Comparison of ENCODE assay signal across 1 cellular context in genomic region chr4:7042697-7043464, GRCh38.
TF ChIP-seq lines count a peak whose summit lies in the region.

A gene with protein sequence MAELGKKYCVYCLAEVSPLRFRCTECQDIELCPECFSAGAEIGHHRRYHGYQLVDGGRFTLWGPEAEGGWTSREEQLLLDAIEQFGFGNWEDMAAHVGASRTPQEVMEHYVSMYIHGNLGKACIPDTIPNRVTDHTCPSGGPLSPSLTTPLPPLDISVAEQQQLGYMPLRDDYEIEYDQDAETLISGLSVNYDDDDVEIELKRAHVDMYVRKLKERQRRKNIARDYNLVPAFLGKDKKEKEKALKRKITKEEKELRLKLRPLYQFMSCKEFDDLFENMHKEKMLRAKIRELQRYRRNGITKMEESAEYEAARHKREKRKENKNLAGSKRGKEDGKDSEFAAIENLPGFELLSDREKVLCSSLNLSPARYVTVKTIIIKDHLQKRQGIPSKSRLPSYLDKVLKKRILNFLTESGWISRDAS (plus strand): TSS chr4:7043372. CDS start chr4:7043580, 208 bp downstream.

TF ChIP-seq in K562, 482 proteins besides CTCF, POLR2A, EP300 and RAD21 (continued from another document and continues in another):
- TF ChIP-seq E2F3 (CRISPR knock-in tag; IDR thresholded peaks at IDR 0.05) (no peak), RB1 (IDR thresholded peaks at IDR 0.05; ENCODE audit: low read depth) (peak; percentile 69), FIP1L1 (IDR thresholded peaks at IDR 0.05; ENCODE audit: low read depth, low read length, poor library complexity, severe bottlenecking) (peak; percentile 54), MTF1 (CRISPR knock-in tag; IDR thresholded peaks at IDR 0.05; ENCODE audit: borderline replicate concordance) (no peak), KDM2B (CRISPR knock-in tag; IDR thresholded peaks at IDR 0.05) (peak; percentile 92), PML (IDR thresholded peaks at IDR 0.05; ENCODE audit: low read length) (no peak), ZNF124 (CRISPR knock-in tag; IDR thresholded peaks at IDR 0.05) (no peak), BRD4 (IDR thresholded peaks at IDR 0.05) (no peak), FOXJ2 (tag; IDR thresholded peaks at IDR 0.05) (no peak; the same call in 1 of the 2 replicates), SMAD3 (CRISPR knock-in tag; conservative IDR thresholded peaks at IDR 0.05) (no peak), MECOM (CRISPR knock-in tag; IDR thresholded peaks at IDR 0.05) (no peak), FUS (optimal IDR thresholded peaks at IDR 0.05; ENCODE audit: low read depth, low read length) (no peak), TEAD2 (tag; IDR thresholded peaks at IDR 0.05) (no peak), ZNF197 (CRISPR knock-in tag; IDR thresholded peaks at IDR 0.05; ENCODE audit: low read depth) (no peak), BRCA1 (IDR thresholded peaks at IDR 0.05) (no peak), BRCA1 (CRISPR knock-in tag; IDR thresholded peaks at IDR 0.05) (no peak), ZNF217 (CRISPR knock-in tag; IDR thresholded peaks at IDR 0.05) (no peak), JUNB (CRISPR knock-in tag; conservative IDR thresholded peaks at IDR 0.05) (no peak), ZSCAN32 (CRISPR knock-in tag; IDR thresholded peaks at IDR 0.05) (no peak), ZNF174 (CRISPR knock-in tag; IDR thresholded peaks at IDR 0.05) (no peak), PTBP1 (IDR thresholded peaks at IDR 0.05; ENCODE audit: low read depth, low read length) (no peak), ZNF277 (CRISPR knock-in tag; IDR thresholded peaks at IDR 0.05; ENCODE audit: borderline replicate concordance) (no peak), TCF7 (IDR thresholded peaks at IDR 0.05; ENCODE audit: borderline replicate concordance) (no peak), SREBF2 (CRISPR knock-in tag; IDR thresholded peaks at IDR 0.05) (no peak), BACH1 (tag; IDR thresholded peaks at IDR 0.05) (no peak), NR2C1 (IDR thresholded peaks at IDR 0.05) (no peak), NR2C1 (tag; IDR thresholded peaks at IDR 0.05) (no peak), MXI1 (IDR thresholded peaks at IDR 0.05; ENCODE audit: low read depth, low read length) (peak; percentile 93), CXXC5 (CRISPR knock-in tag; IDR thresholded peaks at IDR 0.05) (peak; percentile 84), CBFA2T2 (conservative IDR thresholded peaks at IDR 0.05) (no peak), KDM4B (IDR thresholded peaks at IDR 0.05; ENCODE audit: borderline replicate concordance in 2 of 2, low read depth in 1 of 2) (no peak), BMI1 (IDR thresholded peaks at IDR 0.05; ENCODE audit: low read length) (peak; percentile 64; the same call in 1 of the 2 replicates), ZNF449 (CRISPR knock-in tag; IDR thresholded peaks at IDR 0.05) (no peak), ELF2 (CRISPR knock-in tag; IDR thresholded peaks at IDR 0.05) (no peak), NFIX (CRISPR knock-in tag; IDR thresholded peaks at IDR 0.05; ENCODE audit: low read depth) (no peak), HNRNPLL (IDR thresholded peaks at IDR 0.05; ENCODE audit: low read depth, low read length, poor library complexity, severe bottlenecking) (no peak), HCFC1 (IDR thresholded peaks at IDR 0.05; ENCODE audit: low read depth, low read length) (no peak), SMARCC2 (IDR thresholded peaks at IDR 0.05; ENCODE audit: low read depth) (no peak), KAT2B (IDR thresholded peaks at IDR 0.05; ENCODE audit: low read depth, low read length) (no peak), FOS (IDR thresholded peaks at IDR 0.05; ENCODE audit: extremely low read depth, insufficient read length) (peak; percentile 87), ZNF766 (CRISPR knock-in tag; conservative IDR thresholded peaks at IDR 0.05) (no peak), SMAD2 (IDR thresholded peaks at IDR 0.05; ENCODE audit: low read depth, low read length) (no peak), SLC30A9 (CRISPR knock-in tag; IDR thresholded peaks at IDR 0.05) (no peak), SRF (CRISPR knock-in tag; IDR thresholded peaks at IDR 0.05) (0 out of 4 replicates have a peak, but pooled peaks of 1 of the 2 experiments have one; percentile 6), LCOR (CRISPR knock-in tag; IDR thresholded peaks at IDR 0.05) (no peak), PPARD (CRISPR knock-in tag; IDR thresholded peaks at IDR 0.05) (no peak), NBN (IDR thresholded peaks at IDR 0.05; ENCODE audit: low read depth) (no peak), SFPQ (IDR thresholded peaks at IDR 0.05; ENCODE audit: low read depth, low read length) (no peak), RBM22 (IDR thresholded peaks at IDR 0.05; ENCODE audit: low read depth, low read length, poor library complexity, severe bottlenecking) (peak; percentile 92), ZC3H11A (IDR thresholded peaks at IDR 0.05; ENCODE audit: low read depth, low read length) (no peak), LEF1 (IDR thresholded peaks at IDR 0.05) (no peak), ZNF24 (IDR thresholded peaks at IDR 0.05) (no peak), ZEB2 (IDR thresholded peaks at IDR 0.05) (no peak), TRIM28 (IDR thresholded peaks at IDR 0.05) (no peak), MEF2D (tag; conservative IDR thresholded peaks at IDR 0.05; ENCODE audit: low read depth) (no peak), GTF2A2 (tag; IDR thresholded peaks at IDR 0.05) (no peak), ZNF143 (CRISPR knock-in tag; IDR thresholded peaks at IDR 0.05) (no peak), TARDBP (IDR thresholded peaks at IDR 0.05) (no peak; the same call in 1 of the 2 replicates), SIRT6 (IDR thresholded peaks at IDR 0.05; ENCODE audit: low read depth, low read length) (no peak), TAF9B (IDR thresholded peaks at IDR 0.05; ENCODE audit: partially characterized antibody) (no peak), TEAD4 (IDR thresholded peaks at IDR 0.05; ENCODE audit: low read length) (no peak), TEAD4 (CRISPR knock-in tag; IDR thresholded peaks at IDR 0.05; ENCODE audit: borderline replicate concordance) (no peak), HNRNPUL1 (IDR thresholded peaks at IDR 0.05; ENCODE audit: low read length) (no peak), TRIM25 (IDR thresholded peaks at IDR 0.05; ENCODE audit: borderline replicate concordance) (no peak), SRSF9 (IDR thresholded peaks at IDR 0.05; ENCODE audit: borderline replicate concordance, low read depth, low read length) (no peak), MTA2 (IDR thresholded peaks at IDR 0.05; ENCODE audit: low read depth) (no peak)
- TF ChIP-seq, protein P1, sequence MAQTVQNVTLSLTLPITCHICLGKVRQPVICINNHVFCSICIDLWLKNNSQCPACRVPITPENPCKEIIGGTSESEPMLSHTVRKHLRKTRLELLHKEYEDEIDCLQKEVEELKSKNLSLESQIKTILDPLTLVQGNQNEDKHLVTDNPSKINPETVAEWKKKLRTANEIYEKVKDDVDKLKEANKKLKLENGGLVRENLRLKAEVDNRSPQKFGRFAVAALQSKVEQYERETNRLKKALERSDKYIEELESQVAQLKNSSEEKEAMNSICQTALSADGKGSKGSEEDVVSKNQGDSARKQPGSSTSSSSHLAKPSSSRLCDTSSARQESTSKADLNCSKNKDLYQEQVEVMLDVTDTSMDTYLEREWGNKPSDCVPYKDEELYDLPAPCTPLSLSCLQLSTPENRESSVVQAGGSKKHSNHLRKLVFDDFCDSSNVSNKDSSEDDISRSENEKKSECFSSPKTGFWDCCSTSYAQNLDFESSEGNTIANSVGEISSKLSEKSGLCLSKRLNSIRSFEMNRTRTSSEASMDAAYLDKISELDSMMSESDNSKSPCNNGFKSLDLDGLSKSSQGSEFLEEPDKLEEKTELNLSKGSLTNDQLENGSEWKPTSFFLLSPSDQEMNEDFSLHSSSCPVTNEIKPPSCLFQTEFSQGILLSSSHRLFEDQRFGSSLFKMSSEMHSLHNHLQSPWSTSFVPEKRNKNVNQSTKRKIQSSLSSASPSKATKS (CRISPR knock-in tag; IDR thresholded peaks at IDR 0.05), result no peak
- TF ChIP-seq, protein P2, sequence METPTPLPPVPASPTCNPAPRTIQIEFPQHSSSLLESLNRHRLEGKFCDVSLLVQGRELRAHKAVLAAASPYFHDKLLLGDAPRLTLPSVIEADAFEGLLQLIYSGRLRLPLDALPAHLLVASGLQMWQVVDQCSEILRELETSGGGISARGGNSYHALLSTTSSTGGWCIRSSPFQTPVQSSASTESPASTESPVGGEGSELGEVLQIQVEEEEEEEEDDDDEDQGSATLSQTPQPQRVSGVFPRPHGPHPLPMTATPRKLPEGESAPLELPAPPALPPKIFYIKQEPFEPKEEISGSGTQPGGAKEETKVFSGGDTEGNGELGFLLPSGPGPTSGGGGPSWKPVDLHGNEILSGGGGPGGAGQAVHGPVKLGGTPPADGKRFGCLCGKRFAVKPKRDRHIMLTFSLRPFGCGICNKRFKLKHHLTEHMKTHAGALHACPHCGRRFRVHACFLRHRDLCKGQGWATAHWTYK (CRISPR knock-in tag; IDR thresholded peaks at IDR 0.05), result 0 out of 2 replicates have a peak, but pooled peaks have one; percentile 38
- TF ChIP-seq, protein P3, sequence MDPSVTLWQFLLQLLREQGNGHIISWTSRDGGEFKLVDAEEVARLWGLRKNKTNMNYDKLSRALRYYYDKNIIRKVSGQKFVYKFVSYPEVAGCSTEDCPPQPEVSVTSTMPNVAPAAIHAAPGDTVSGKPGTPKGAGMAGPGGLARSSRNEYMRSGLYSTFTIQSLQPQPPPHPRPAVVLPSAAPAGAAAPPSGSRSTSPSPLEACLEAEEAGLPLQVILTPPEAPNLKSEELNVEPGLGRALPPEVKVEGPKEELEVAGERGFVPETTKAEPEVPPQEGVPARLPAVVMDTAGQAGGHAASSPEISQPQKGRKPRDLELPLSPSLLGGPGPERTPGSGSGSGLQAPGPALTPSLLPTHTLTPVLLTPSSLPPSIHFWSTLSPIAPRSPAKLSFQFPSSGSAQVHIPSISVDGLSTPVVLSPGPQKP (CRISPR knock-in tag; IDR thresholded peaks at IDR 0.05), result no peak
- TF ChIP-seq, protein P4, sequence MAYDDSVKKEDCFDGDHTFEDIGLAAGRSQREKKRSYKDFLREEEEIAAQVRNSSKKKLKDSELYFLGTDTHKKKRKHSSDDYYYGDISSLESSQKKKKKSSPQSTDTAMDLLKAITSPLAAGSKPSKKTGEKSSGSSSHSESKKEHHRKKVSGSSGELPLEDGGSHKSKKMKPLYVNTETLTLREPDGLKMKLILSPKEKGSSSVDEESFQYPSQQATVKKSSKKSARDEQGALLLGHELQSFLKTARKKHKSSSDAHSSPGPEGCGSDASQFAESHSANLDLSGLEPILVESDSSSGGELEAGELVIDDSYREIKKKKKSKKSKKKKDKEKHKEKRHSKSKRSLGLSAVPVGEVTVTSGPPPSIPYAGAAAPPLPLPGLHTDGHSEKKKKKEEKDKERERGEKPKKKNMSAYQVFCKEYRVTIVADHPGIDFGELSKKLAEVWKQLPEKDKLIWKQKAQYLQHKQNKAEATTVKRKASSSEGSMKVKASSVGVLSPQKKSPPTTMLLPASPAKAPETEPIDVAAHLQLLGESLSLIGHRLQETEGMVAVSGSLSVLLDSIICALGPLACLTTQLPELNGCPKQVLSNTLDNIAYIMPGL (CRISPR knock-in tag; IDR thresholded peaks at IDR 0.05), result peak; percentile 39; the same call in 1 of the 2 replicates
